Comparison of ENCODE assay signal across 1 cellular context in genomic region chr5:133611357-133612020, GRCh38.
TF ChIP-seq lines count a peak whose summit lies in the region.

No MANE protein-coding gene starts in this region.

TF ChIP-seq in HEK293, 187 proteins besides CTCF, POLR2A, EP300 and RAD21 (continued from another document and continues in another):
- no peak for TF ChIP-seq PBX3 (CRISPR knock-in tag; IDR thresholded peaks at IDR 0.05)
- no peak for TF ChIP-seq ZNF670 (tag by site-specific recombination; IDR thresholded peaks at IDR 0.05; ENCODE audit: low read depth)
- TF ChIP-seq ZBTB6 (tag by site-specific recombination; IDR thresholded peaks at IDR 0.05): no peak
- TF ChIP-seq ZNF513 (tag by site-specific recombination; IDR thresholded peaks at IDR 0.05): no peak
- no peak for TF ChIP-seq GFI1B (tag by site-specific recombination; IDR thresholded peaks at IDR 0.05)
- TF ChIP-seq MZF1 (tag by site-specific recombination; IDR thresholded peaks at IDR 0.05; ENCODE audit: borderline replicate concordance): no peak
- TF ChIP-seq ZNF114 (tag by site-specific recombination; IDR thresholded peaks at IDR 0.05): no peak
- 0 out of 2 replicates have a peak, but pooled peaks have one; percentile 14 for TF ChIP-seq ZEB2 (tag by site-specific recombination; IDR thresholded peaks at IDR 0.05)
- TF ChIP-seq SP7 (tag by site-specific recombination; IDR thresholded peaks at IDR 0.05): no peak
- no peak for TF ChIP-seq YY1 (tag by site-specific recombination; IDR thresholded peaks at IDR 0.05)
- no peak for TF ChIP-seq ZNF19 (tag by site-specific recombination; IDR thresholded peaks at IDR 0.05; ENCODE audit: low read depth)
- no peak for TF ChIP-seq ZNF830 (tag by site-specific recombination; IDR thresholded peaks at IDR 0.05; ENCODE audit: low read depth)
- TF ChIP-seq TCF7L2 (IDR thresholded peaks at IDR 0.05; ENCODE audit: borderline replicate concordance, low read depth, low read length): no peak
- no peak for TF ChIP-seq OVOL3 (tag by site-specific recombination; IDR thresholded peaks at IDR 0.05)
- TF ChIP-seq ZNF791 (tag by site-specific recombination; IDR thresholded peaks at IDR 0.05): no peak
- no peak for TF ChIP-seq GLI4 (tag by site-specific recombination; IDR thresholded peaks at IDR 0.05)
- no peak for TF ChIP-seq ZNF132 (tag by site-specific recombination; IDR thresholded peaks at IDR 0.05; ENCODE audit: borderline replicate concordance)
- TF ChIP-seq ZNF350 (tag by site-specific recombination; IDR thresholded peaks at IDR 0.05): no peak
- no peak for TF ChIP-seq ZNF654 (tag by site-specific recombination; IDR thresholded peaks at IDR 0.05; ENCODE audit: low read depth)
- TF ChIP-seq ZNF175 (tag by site-specific recombination; IDR thresholded peaks at IDR 0.05): no peak
- TF ChIP-seq ZSCAN5A (tag by site-specific recombination; IDR thresholded peaks at IDR 0.05): no peak
- no peak for TF ChIP-seq ZNF24 (tag by site-specific recombination; IDR thresholded peaks at IDR 0.05)
- TF ChIP-seq ZNF626 (tag by site-specific recombination; IDR thresholded peaks at IDR 0.05): no peak
- no peak for TF ChIP-seq ZNF580 (tag by site-specific recombination; IDR thresholded peaks at IDR 0.05)
- no peak for TF ChIP-seq HOXA7 (CRISPR knock-in tag; IDR thresholded peaks at IDR 0.05; ENCODE audit: borderline replicate concordance)
- no peak for TF ChIP-seq WT1 (tag by site-specific recombination; IDR thresholded peaks at IDR 0.05)
- no peak for TF ChIP-seq ZNF23 (tag by site-specific recombination; IDR thresholded peaks at IDR 0.05; ENCODE audit: borderline replicate concordance)
- no peak for TF ChIP-seq ZNF202 (tag by site-specific recombination; IDR thresholded peaks at IDR 0.05; ENCODE audit: borderline replicate concordance)
- no peak for TF ChIP-seq KLF10 (tag by site-specific recombination; IDR thresholded peaks at IDR 0.05)
- TF ChIP-seq ZNF280D (tag by site-specific recombination; IDR thresholded peaks at IDR 0.05): no peak
- TF ChIP-seq ZNF514 (tag by site-specific recombination; IDR thresholded peaks at IDR 0.05): no peak
- no peak for TF ChIP-seq ZNF747 (tag by site-specific recombination; IDR thresholded peaks at IDR 0.05)
- TF ChIP-seq ZNF366 (tag by site-specific recombination; conservative IDR thresholded peaks at IDR 0.05): no peak
- no peak for TF ChIP-seq ZXDB (tag by site-specific recombination; IDR thresholded peaks at IDR 0.05)
- no peak for TF ChIP-seq ZNF621 (tag by site-specific recombination; IDR thresholded peaks at IDR 0.05)
- no peak for TF ChIP-seq OSR2 (tag by site-specific recombination; IDR thresholded peaks at IDR 0.05)
- TF ChIP-seq ZBTB44 (tag by site-specific recombination; IDR thresholded peaks at IDR 0.05): no peak
- no peak for TF ChIP-seq GLIS1 (tag by site-specific recombination; IDR thresholded peaks at IDR 0.05)
- no peak for TF ChIP-seq ZNF785 (tag by site-specific recombination; IDR thresholded peaks at IDR 0.05)
- no peak for TF ChIP-seq ZNF792 (tag by site-specific recombination; IDR thresholded peaks at IDR 0.05)
- TF ChIP-seq ZNF398 (tag by site-specific recombination; IDR thresholded peaks at IDR 0.05): no peak
- peak; percentile 69 for TF ChIP-seq ZBTB8A (tag by site-specific recombination; IDR thresholded peaks at IDR 0.05)
- no peak for TF ChIP-seq ZNF510 (tag by site-specific recombination; IDR thresholded peaks at IDR 0.05; ENCODE audit: insufficient replicate concordance)
- TF ChIP-seq ZFP3 (tag by site-specific recombination; IDR thresholded peaks at IDR 0.05; ENCODE audit: low read depth): no peak
- no peak for TF ChIP-seq ZNF140 (tag by site-specific recombination; IDR thresholded peaks at IDR 0.05)
- no peak for TF ChIP-seq RBAK (tag by site-specific recombination; IDR thresholded peaks at IDR 0.05)
- TF ChIP-seq ZNF184 (tag by site-specific recombination; IDR thresholded peaks at IDR 0.05): no peak
- no peak for TF ChIP-seq ZNF610 (tag by site-specific recombination; IDR thresholded peaks at IDR 0.05; ENCODE audit: borderline replicate concordance)
- no peak for TF ChIP-seq ZNF133 (tag by site-specific recombination; IDR thresholded peaks at IDR 0.05)
- TF ChIP-seq PRDM4 (tag by site-specific recombination; IDR thresholded peaks at IDR 0.05): no peak
- peak; percentile 67 for TF ChIP-seq ZBTB17 (tag by site-specific recombination; IDR thresholded peaks at IDR 0.05)
- no peak for TF ChIP-seq ZSCAN16 (tag by site-specific recombination; IDR thresholded peaks at IDR 0.05)
- TF ChIP-seq ZNF549 (tag by site-specific recombination; IDR thresholded peaks at IDR 0.05): no peak
- TF ChIP-seq ZNF561 (tag by site-specific recombination; IDR thresholded peaks at IDR 0.05; ENCODE audit: borderline replicate concordance): no peak; the same call in 1 of the 2 replicates
- TF ChIP-seq ZNF112 (tag by site-specific recombination; IDR thresholded peaks at IDR 0.05): no peak
- TF ChIP-seq ZFP69B (tag by site-specific recombination; IDR thresholded peaks at IDR 0.05): no peak
- no peak for TF ChIP-seq ZNF624 (tag by site-specific recombination; IDR thresholded peaks at IDR 0.05)
- TF ChIP-seq KLF1 (tag by site-specific recombination; IDR thresholded peaks at IDR 0.05): no peak
- TF ChIP-seq ZNF596 (tag by site-specific recombination; IDR thresholded peaks at IDR 0.05): no peak
- TF ChIP-seq ZSCAN18 (tag by site-specific recombination; IDR thresholded peaks at IDR 0.05): no peak
